Comparison of ENCODE assay signal across 10 cellular contexts in the genomic region with DNA sequence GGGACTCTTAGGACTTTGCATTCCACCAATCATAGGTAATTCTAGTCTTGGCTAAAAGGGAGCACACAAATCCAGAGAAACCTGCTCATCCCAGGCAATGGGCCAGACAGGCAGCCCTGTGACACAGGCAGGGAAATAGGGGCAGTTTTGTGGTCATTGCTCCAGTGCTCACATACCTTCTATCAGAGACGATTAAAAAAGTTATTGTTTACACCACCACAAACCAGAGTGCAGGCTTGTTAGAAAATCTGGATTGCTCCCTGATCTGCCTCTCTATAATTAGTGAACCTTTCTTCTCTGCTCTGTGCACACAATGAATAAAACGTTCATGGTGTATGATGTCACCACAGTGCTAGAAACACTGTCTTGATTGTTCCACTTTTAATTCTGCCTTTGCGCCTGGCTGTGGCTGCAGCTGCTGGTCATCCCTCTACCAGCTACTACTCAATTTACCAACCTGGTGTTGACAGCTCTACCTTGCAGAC.
DNase-seq lines count a peak whose midpoint lies in the region; ATAC-seq and TF ChIP-seq lines count a peak whose summit lies in the region.
"Had no signal": no experiment of that assay in that cellular context is flagged by ENCODE, and none has a peak within 500 bp of the region (broad histone marks: within the 10 kb centered on the region; RNA-seq: fewer than 3 reads in every experiment).

No MANE protein-coding gene starts in this region.

- peaks cover 37% of the 10 kb centered on the region for H3K4me1 ChIP-seq in HUES48 (ENCODE audit: control insufficient read depth, insufficient read depth, low read length)

- peak overlapping the region in 4 of 5 experiments; percentile 4 to 55 (median 18) for H3K4me3 Mint-ChIP-seq in brain
- no peak overlapping the region for H3K4me3 Mint-ChIP-seq in activated naive CD8-positive, alpha-beta T cell treated with anti-CD3 and anti-CD28 coated beads, Interleukin-2, amount 50 U/mL, for 24 hours

- H3K4me1 Mint-ChIP-seq in brain: peaks cover 79% of the 10 kb centered on the region
- peaks cover 11% of the 10 kb centered on the region for H3K4me1 Mint-ChIP-seq in activated naive CD8-positive, alpha-beta T cell treated with anti-CD3 and anti-CD28 coated beads, Interleukin-2, amount 50 U/mL, for 24 hours

- H3K9ac ChIP-seq in HUES48 (ENCODE audit: low read depth, low read length): no peak overlapping the region

- no peak for TF ChIP-seq CTCF in brain (conservative IDR thresholded peaks at IDR 0.05)
- TF ChIP-seq CTCF in GM20000 (IDR thresholded peaks at IDR 0.05; ENCODE audit: extremely low read depth, missing control alignments): no peak

- H3K27me3 ChIP-seq in HUES48 (ENCODE audit: control insufficient read depth, insufficient read depth, low read length): peaks cover 43% of the 10 kb centered on the region

- H3K4me3 ChIP-seq in HUES48 (ENCODE audit: low read depth, low read length): no peak overlapping the region

- no peaks in the 10 kb centered on the region for H3K36me3 Mint-ChIP-seq in brain
- no peaks in the 10 kb centered on the region for H3K36me3 Mint-ChIP-seq in activated naive CD8-positive, alpha-beta T cell treated with anti-CD3 and anti-CD28 coated beads, Interleukin-2, amount 50 U/mL, for 24 hours (ENCODE audit: low read depth)

- peak overlapping the region; percentile 85 to 91 (median 85) for H3K27ac Mint-ChIP-seq in brain
- H3K27ac Mint-ChIP-seq in activated naive CD8-positive, alpha-beta T cell treated with anti-CD3 and anti-CD28 coated beads, Interleukin-2, amount 50 U/mL, for 24 hours: no peak overlapping the region

- no peaks in the 10 kb centered on the region for H3K9me3 ChIP-seq in HUES48 (ENCODE audit: control insufficient read depth, insufficient read depth, low read length)

- DNase-seq in AG08396 (ENCODE audit: low spot score) (peak; percentile 30), midbrain (lab: John Stamatoyannopoulos, UW) (peak; percentile 88), NCI-H1694 treated with DMSO at 0.1 percent for 48 hours (lab: John Stamatoyannopoulos, UW) (no peak), GM20000 (ENCODE audit: low spot score) (no peak)
- no peak for DNase-seq in activated naive CD8-positive, alpha-beta T cell treated with anti-CD3 and anti-CD28 coated beads, Interleukin-2, amount 50 U/mL, for 24 hours
- DNase-seq: DMS53; stimulated activated naive CD4-positive, alpha-beta T cell treated with Interleukin-2 at 50 U/mL for 16 hours had no signal

- H3K9me3 Mint-ChIP-seq in brain: no peaks in the 10 kb centered on the region
- no peaks in the 10 kb centered on the region for H3K9me3 Mint-ChIP-seq in activated naive CD8-positive, alpha-beta T cell treated with anti-CD3 and anti-CD28 coated beads, Interleukin-2, amount 50 U/mL, for 24 hours

- no peaks in the 10 kb centered on the region for H3K36me3 ChIP-seq in HUES48 (ENCODE audit: control insufficient read depth, insufficient read depth, low read length)

- no peak for ATAC-seq in GM19397 (IDR thresholded peaks at IDR 0.05; ENCODE audit: unreplicated experiment)
- no peak for ATAC-seq in activated naive CD8-positive, alpha-beta T cell treated with anti-CD3 and anti-CD28 coated beads, Interleukin-2, amount 50 U/mL, for 24 hours

- H3K27ac ChIP-seq in HUES48 (ENCODE audit: low read depth, low read length): peak overlapping the region; percentile 9

- no peaks in the 10 kb centered on the region for H3K27me3 Mint-ChIP-seq in brain
- H3K27me3 Mint-ChIP-seq in activated naive CD8-positive, alpha-beta T cell treated with anti-CD3 and anti-CD28 coated beads, Interleukin-2, amount 50 U/mL, for 24 hours: peaks cover 2% of the 10 kb centered on the region

Comparison
In these comparisons a context has a peak if more than half of its experiments do, and no peak if none do; other contexts are left out.
1. DNase-seq: peak in AG08396 (single experiment) and midbrain (single experiment); none in activated naive CD8-positive, alpha-beta T cell treated with anti-CD3 and anti-CD28 coated beads, Interleukin-2, amount 50 U/mL, for 24 hours (single experiment), NCI-H1694 treated with DMSO at 0.1 percent for 48 hours (single experiment) and GM20000 (single experiment).